Comparison of ENCODE assay signal across 2 cellular contexts in the genomic region with DNA sequence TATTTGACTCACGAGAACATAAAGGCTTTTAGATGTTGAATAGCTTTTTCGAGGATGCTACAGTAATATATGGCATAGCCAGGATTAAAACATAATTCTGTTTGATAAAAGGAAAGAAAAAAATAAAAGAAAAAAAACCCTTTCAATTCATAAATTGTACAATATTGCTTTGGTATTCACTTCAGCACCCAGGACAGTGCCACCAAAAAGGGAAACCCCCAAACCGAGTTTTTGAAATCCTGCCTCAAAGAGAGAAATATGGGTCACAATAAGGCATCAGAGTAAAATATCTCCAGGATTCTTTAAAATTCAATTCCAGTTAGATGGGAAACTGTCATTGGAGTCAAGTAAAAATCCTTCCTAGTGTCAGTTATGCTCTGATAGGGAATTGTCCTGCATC.
A peak's percentile ranks its signal among the peaks of the same experiment; 100 is the strongest.
TF ChIP-seq lines count a peak whose summit lies in the region.

No MANE protein-coding gene starts in this region.

TF ChIP-seq in liver, 16 proteins besides CTCF, POLR2A, EP300 and RAD21 (continued from another document):
- TF ChIP-seq REST (IDR thresholded peaks at IDR 0.05) = peak; percentile 97

TF ChIP-seq in HepG2, 621 proteins besides CTCF, POLR2A, EP300 and RAD21 (continued from another document):
- TF ChIP-seq, protein P1, sequence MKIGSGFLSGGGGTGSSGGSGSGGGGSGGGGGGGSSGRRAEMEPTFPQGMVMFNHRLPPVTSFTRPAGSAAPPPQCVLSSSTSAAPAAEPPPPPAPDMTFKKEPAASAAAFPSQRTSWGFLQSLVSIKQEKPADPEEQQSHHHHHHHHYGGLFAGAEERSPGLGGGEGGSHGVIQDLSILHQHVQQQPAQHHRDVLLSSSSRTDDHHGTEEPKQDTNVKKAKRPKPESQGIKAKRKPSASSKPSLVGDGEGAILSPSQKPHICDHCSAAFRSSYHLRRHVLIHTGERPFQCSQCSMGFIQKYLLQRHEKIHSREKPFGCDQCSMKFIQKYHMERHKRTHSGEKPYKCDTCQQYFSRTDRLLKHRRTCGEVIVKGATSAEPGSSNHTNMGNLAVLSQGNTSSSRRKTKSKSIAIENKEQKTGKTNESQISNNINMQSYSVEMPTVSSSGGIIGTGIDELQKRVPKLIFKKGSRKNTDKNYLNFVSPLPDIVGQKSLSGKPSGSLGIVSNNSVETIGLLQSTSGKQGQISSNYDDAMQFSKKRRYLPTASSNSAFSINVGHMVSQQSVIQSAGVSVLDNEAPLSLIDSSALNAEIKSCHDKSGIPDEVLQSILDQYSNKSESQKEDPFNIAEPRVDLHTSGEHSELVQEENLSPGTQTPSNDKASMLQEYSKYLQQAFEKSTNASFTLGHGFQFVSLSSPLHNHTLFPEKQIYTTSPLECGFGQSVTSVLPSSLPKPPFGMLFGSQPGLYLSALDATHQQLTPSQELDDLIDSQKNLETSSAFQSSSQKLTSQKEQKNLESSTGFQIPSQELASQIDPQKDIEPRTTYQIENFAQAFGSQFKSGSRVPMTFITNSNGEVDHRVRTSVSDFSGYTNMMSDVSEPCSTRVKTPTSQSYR (CRISPR knock-in tag; IDR thresholded peaks at IDR 0.05; ENCODE audit: borderline replicate concordance) = no peak
- TF ChIP-seq JUN (CRISPR knock-in tag; IDR thresholded peaks at IDR 0.05) = no peak
- no peak for TF ChIP-seq SP1 (IDR thresholded peaks at IDR 0.05)
- TF ChIP-seq SP1 (CRISPR knock-in tag; IDR thresholded peaks at IDR 0.05) = no peak
- TF ChIP-seq ZBTB1 (CRISPR knock-in tag; IDR thresholded peaks at IDR 0.05; ENCODE audit: borderline replicate concordance) = no peak
- TF ChIP-seq ZNF124 (CRISPR knock-in tag; IDR thresholded peaks at IDR 0.05) = no peak
- no peak for TF ChIP-seq ATF1 (CRISPR knock-in tag; IDR thresholded peaks at IDR 0.05)
- TF ChIP-seq, protein P2, sequence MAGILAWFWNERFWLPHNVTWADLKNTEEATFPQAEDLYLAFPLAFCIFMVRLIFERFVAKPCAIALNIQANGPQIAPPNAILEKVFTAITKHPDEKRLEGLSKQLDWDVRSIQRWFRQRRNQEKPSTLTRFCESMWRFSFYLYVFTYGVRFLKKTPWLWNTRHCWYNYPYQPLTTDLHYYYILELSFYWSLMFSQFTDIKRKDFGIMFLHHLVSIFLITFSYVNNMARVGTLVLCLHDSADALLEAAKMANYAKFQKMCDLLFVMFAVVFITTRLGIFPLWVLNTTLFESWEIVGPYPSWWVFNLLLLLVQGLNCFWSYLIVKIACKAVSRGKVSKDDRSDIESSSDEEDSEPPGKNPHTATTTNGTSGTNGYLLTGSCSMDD (CRISPR knock-in tag; IDR thresholded peaks at IDR 0.05) = no peak
- TF ChIP-seq BORCS8-MEF2B (CRISPR knock-in tag; IDR thresholded peaks at IDR 0.05) = no peak
- TF ChIP-seq TAF15 (IDR thresholded peaks at IDR 0.05; ENCODE audit: low read depth, low read length, poor library complexity, severe bottlenecking) = no peak
- TF ChIP-seq, protein P3, sequence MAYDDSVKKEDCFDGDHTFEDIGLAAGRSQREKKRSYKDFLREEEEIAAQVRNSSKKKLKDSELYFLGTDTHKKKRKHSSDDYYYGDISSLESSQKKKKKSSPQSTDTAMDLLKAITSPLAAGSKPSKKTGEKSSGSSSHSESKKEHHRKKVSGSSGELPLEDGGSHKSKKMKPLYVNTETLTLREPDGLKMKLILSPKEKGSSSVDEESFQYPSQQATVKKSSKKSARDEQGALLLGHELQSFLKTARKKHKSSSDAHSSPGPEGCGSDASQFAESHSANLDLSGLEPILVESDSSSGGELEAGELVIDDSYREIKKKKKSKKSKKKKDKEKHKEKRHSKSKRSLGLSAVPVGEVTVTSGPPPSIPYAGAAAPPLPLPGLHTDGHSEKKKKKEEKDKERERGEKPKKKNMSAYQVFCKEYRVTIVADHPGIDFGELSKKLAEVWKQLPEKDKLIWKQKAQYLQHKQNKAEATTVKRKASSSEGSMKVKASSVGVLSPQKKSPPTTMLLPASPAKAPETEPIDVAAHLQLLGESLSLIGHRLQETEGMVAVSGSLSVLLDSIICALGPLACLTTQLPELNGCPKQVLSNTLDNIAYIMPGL (CRISPR knock-in tag; IDR thresholded peaks at IDR 0.05; ENCODE audit: borderline replicate concordance in 1 of 2, low read depth in 1 of 2) = no peak
- TF ChIP-seq DNMT1 (CRISPR knock-in tag; IDR thresholded peaks at IDR 0.05) = no peak
- TF ChIP-seq RNF2 (conservative IDR thresholded peaks at IDR 0.05; ENCODE audit: low read depth) = no peak
- TF ChIP-seq PHF20 (CRISPR knock-in tag; IDR thresholded peaks at IDR 0.05) = no peak
- no peak for TF ChIP-seq U2AF1 (optimal IDR thresholded peaks at IDR 0.05; ENCODE audit: low read depth, low read length)
- TF ChIP-seq TFAP4 (IDR thresholded peaks at IDR 0.05; ENCODE audit: borderline replicate concordance, low read depth) = no peak
